In genomic region chr19:56504581-56504980, GRCh38 we compare ENCODE assay signal across 1 cellular context.
TF ChIP-seq lines count a peak whose summit lies in the region.

No MANE protein-coding gene starts in this region.

TF ChIP-seq in IMR-90, 13 proteins besides CTCF, POLR2A, EP300 and RAD21:
- TF ChIP-seq MAZ (IDR thresholded peaks at IDR 0.05; ENCODE audit: borderline replicate concordance, low read depth, low read length) (no peak), USF2 (IDR thresholded peaks at IDR 0.05; ENCODE audit: low read depth, low read length) (no peak), BHLHE40 (IDR thresholded peaks at IDR 0.05; ENCODE audit: low read depth, low read length) (no peak), FOS (IDR thresholded peaks at IDR 0.05; ENCODE audit: low read depth, low read length) (no peak), CHD1 (IDR thresholded peaks at IDR 0.05; ENCODE audit: low read depth, low read length) (no peak), MXI1 (IDR thresholded peaks at IDR 0.05; ENCODE audit: borderline replicate concordance, low read depth, low read length) (no peak), MAFK (IDR thresholded peaks at IDR 0.05; ENCODE audit: low read depth, low read length) (no peak), RCOR1 (IDR thresholded peaks at IDR 0.05; ENCODE audit: insufficient replicate concordance, low read length) (no peak), RFX5 (IDR thresholded peaks at IDR 0.05; ENCODE audit: low read depth, low read length) (no peak), ELK1 (IDR thresholded peaks at IDR 0.05; ENCODE audit: borderline replicate concordance, low read depth, low read length) (no peak), CEBPB (IDR thresholded peaks at IDR 0.05; ENCODE audit: low read depth, low read length) (no peak), SMC3 (IDR thresholded peaks at IDR 0.05; ENCODE audit: low read depth, low read length) (no peak), NFE2L2 (IDR thresholded peaks at IDR 0.05; ENCODE audit: low read depth, low read length) (no peak)
